ENCODE assay signal across 8 cellular contexts in genomic region chr6:30742316-30743098, GRCh38.
DNase-seq lines count a peak whose midpoint lies in the region; ATAC-seq lines count a peak whose summit lies in the region.

Gene FLOT1 (minus strand): TSS chr6:30742687. CDS start chr6:30742189, 498 bp downstream.

- peak; percentile 66 for ATAC-seq in GM19023 (IDR thresholded peaks at IDR 0.05; ENCODE audit: unreplicated experiment)
- peak; percentile 68 for ATAC-seq in HG03280 (IDR thresholded peaks at IDR 0.05; ENCODE audit: unreplicated experiment)

- peak within 1 kb of the TSS; percentile 83 for H3K27ac ChIP-seq in cingulate gyrus (ENCODE audit: low read depth, low read length)
- peak within 1 kb of the TSS; percentile 79 for H3K27ac ChIP-seq in layer of hippocampus (ENCODE audit: low read depth, low read length)

- H3K27me3 ChIP-seq in layer of hippocampus (ENCODE audit: control insufficient read depth, insufficient read depth, low read length) = no peaks in the 10 kb centered on the region

- DNase-seq in AG08396 (ENCODE audit: low spot score) (peak; percentile 96), NCI-H524 (lab: John Stamatoyannopoulos, UW) (peak; percentile 79 to 83)
- peak; percentile 85 to 92 for DNase-seq in activated CD4-positive, alpha-beta T cell treated with anti-CD3 and anti-CD28 coated beads for 4 hours
- DNase-seq in stimulated activated CD4-positive, alpha-beta T cell treated with anti-CD3 and anti-CD28 coated beads, Interleukin-1b, Interleukin-23, amount 100 ng/mL, for 24 hours (ENCODE audit: low read depth in 4 of 4, low spot score in 1 of 4) = peak; percentile 70 to 96 (median 86)

Comparison
In these comparisons a context has a peak if more than half of its experiments do, and no peak if none do; other contexts are left out.
1. Peak in every context shown above with its lines: DNase-seq, ATAC-seq and H3K27ac ChIP-seq.